In the genomic region with DNA sequence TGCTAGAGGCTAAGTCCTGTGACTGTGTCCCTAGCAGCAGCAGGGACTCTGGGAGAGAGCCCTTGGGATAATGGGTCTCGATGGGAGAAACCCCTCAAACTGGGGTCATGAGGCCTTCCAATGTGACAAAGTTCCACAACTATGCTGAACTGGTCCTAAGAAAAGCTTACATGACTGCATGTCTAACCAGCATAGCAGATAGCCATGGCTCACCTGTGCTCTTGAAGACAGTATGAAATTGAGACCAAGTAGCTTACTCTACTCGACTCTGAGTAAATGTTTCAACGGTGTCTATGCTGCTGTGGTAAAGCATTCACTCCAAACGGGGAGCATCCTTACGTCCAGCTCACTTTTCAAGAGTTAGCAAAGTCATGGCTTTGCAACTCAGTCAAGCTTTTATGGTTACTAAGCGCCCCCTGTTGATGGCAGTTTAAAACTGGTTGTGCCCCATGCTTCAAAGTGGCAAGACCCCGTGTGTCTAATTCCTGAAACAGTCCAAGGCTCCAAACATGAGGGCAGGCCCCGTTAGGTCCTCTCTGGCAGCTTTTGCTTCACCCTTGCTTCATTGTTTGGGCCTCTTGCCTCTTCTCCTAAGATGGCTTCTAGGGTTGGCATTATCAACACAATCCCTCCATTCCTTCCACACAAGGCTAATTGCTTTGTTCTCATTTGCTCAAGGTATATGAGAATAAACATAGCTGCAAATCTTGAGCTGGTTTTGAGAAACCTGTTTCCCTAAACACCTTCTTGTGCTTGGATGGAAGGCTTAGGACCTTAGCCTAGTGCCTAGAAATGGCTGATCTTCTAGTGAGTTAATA, we compare ENCODE assay signal across 9 cellular contexts. TPM values are rescaled to one million over a fixed set of nuclear protein-coding genes. Genes with fewer than 3 reads are reported as not detected.
DNase-seq lines count a peak whose midpoint lies in the region; ATAC-seq and TF ChIP-seq lines count a peak whose summit lies in the region.
"Had no signal": no experiment of that assay in that cellular context is flagged by ENCODE, and none has a peak within 500 bp of the region (broad histone marks: within the 10 kb centered on the region; RNA-seq: fewer than 3 reads in every experiment).

No MANE protein-coding gene starts in this region.

- intact Hi-C loops in dorsolateral prefrontal cortex (cut with DNase I): loop anchor here (2.0 to 10.0 kb wide), 7 partner anchors 46 to 691 kb away; a partner anchor contains a TSS

- TF ChIP-seq CTCF in dorsolateral prefrontal cortex (IDR thresholded peaks at IDR 0.05 in 54 of 56, conservative IDR thresholded peaks at IDR 0.05 in 2 of 56; ENCODE audit: low read depth in 1 of 56, partially characterized antibody in 56 of 56): peak; percentile 49 to 96 (median 80)
- TF ChIP-seq CTCF in lung (IDR thresholded peaks at IDR 0.05; ENCODE audit: control extremely low read depth, extremely low read depth): peak; percentile 79

- DNase-seq in NCI-H1436 (lab: John Stamatoyannopoulos, UW): peak; percentile 52
- DNase-seq in NCI-H1436 treated with DMSO at 0.1 percent for 48 hours (lab: John Stamatoyannopoulos, UW): no peak
- peak; percentile 9 for DNase-seq in NCI-H226
- DNase-seq in activated CD4-positive, alpha-beta T cell treated with anti-CD3 and anti-CD28 coated beads, Interleukin-2, amount 50 U/mL, for 4 hours: peak; percentile 52 to 54
- DNase-seq in dorsolateral prefrontal cortex: peak in 9 of 10 donors; percentile 52 to 79 (median 63)
- DNase-seq in lung (ENCODE audit: low spot score): peak; percentile 66
- DNase-seq in stimulated activated CD8-positive, alpha-beta memory T cell treated with anti-CD3 and anti-CD28 coated beads, Interleukin-15, amount 100 ng/mL, for 24 hours (ENCODE audit: low read depth): peak; percentile 2

- H3K27me3 ChIP-seq in dorsolateral prefrontal cortex: no peaks in the 10 kb centered on the region
- no peaks in the 10 kb centered on the region for H3K27me3 ChIP-seq in lung (ENCODE audit: control insufficient read depth, insufficient read depth)
- H3K27me3 ChIP-seq: BLaER1 had no signal

- H3K27ac ChIP-seq in dorsolateral prefrontal cortex (no peak overlapping the region), lung (ENCODE audit: low read depth in 1 of 2, low read length in 1 of 2) (no peak overlapping the region)
- H3K27ac ChIP-seq: BLaER1 had no signal

- WGBS in lung, 2 donors: 16 to 19% methylated on average over 8 of the region's 8 CpGs

- H3K4me3 ChIP-seq in dorsolateral prefrontal cortex (no peak overlapping the region), lung (no peak overlapping the region)
- H3K4me3 ChIP-seq: BLaER1 had no signal

- H3K4me1 ChIP-seq in lung (ENCODE audit: control insufficient read depth in 2 of 2, insufficient read depth in 2 of 2, low read length in 2 of 2): no peaks in the 10 kb centered on the region
- H3K4me1 ChIP-seq: BLaER1 had no signal

- no peaks in the 10 kb centered on the region for H3K36me3 ChIP-seq in lung (ENCODE audit: control insufficient read depth in 2 of 2, insufficient read depth in 2 of 2, low read length in 2 of 2)
- H3K36me3 ChIP-seq: BLaER1 had no signal

- H3K9me3 ChIP-seq in lung (ENCODE audit: control insufficient read depth in 2 of 2, insufficient read depth in 1 of 2, low read length in 1 of 2): no peaks in the 10 kb centered on the region
- H3K9me3 ChIP-seq: BLaER1 had no signal

- ATAC-seq in HG02759 (IDR thresholded peaks at IDR 0.05; ENCODE audit: unreplicated experiment) (peak; percentile 73), lung (ENCODE audit: insufficient read depth, low FRiP score) (peak; percentile 50)

RNA-seq across cellular contexts. Expression of a gene that starts 46.6 kb away (rescaled TPM):
- 10 to 100 TPM; 26.7 to 72.3 (median 49.5) TPM for total RNA-seq in dorsolateral prefrontal cortex
- total RNA-seq in lung: 10 to 100 TPM; 26.3 to 92.7 TPM
- 10 to 100 TPM in 1 of 2 donors, 1 to 10 TPM in 1; 9.6 to 25.4 TPM for polyA plus RNA-seq in lung
